Comparison of ENCODE assay signal across 1 cellular context in the genomic region with DNA sequence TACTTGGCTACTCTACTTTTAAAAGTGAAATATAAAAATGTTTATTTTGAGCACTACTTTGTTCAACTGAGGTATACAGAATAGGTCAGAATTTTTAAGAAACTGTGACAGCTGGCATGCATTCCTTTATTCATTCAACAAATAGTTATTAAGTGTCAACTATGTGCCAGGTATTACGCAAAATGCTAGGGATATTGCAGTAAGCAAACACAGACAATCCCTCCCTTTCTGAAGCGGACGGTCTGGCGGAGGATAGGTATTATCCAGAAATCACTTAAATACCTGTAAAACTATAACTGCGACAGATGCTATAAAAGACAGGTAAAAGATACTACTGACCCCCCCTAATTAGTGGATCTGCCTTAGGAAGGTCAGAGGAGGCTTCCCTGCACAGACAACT.
A peak's percentile ranks its signal among the peaks of the same experiment; 100 is the strongest.
TF ChIP-seq lines count a peak whose summit lies in the region.

No MANE protein-coding gene starts in this region.

TF ChIP-seq in HepG2, 621 proteins besides CTCF, POLR2A, EP300 and RAD21 (continued from another document):
- TF ChIP-seq PRDM15 (CRISPR knock-in tag; IDR thresholded peaks at IDR 0.05) (no peak), ARID5B (CRISPR knock-in tag; IDR thresholded peaks at IDR 0.05) (peak; percentile 53), ZFP82 (CRISPR knock-in tag; IDR thresholded peaks at IDR 0.05; ENCODE audit: borderline replicate concordance) (no peak), CEBPB (IDR thresholded peaks at IDR 0.05; ENCODE audit: borderline replicate concordance, low read depth, low read length) (peak; percentile 96), ZNF138 (CRISPR knock-in tag; IDR thresholded peaks at IDR 0.05; ENCODE audit: low read depth) (no peak), ARID3A (IDR thresholded peaks at IDR 0.05; ENCODE audit: low read depth, low read length) (peak; percentile 50; the same call in 1 of the 2 replicates), NFYB (CRISPR knock-in tag; IDR thresholded peaks at IDR 0.05) (no peak), ZSCAN9 (CRISPR knock-in tag; IDR thresholded peaks at IDR 0.05; ENCODE audit: borderline replicate concordance) (no peak), SOX6 (IDR thresholded peaks at IDR 0.05) (no peak), SOX6 (CRISPR knock-in tag; IDR thresholded peaks at IDR 0.05) (peak; percentile 54; the same call in 1 of the 2 replicates), BCL6 (CRISPR knock-in tag; IDR thresholded peaks at IDR 0.05) (0 out of 2 replicates have a peak, but pooled peaks have one; percentile 30), ZNF772 (CRISPR knock-in tag; IDR thresholded peaks at IDR 0.05) (no peak), SOX13 (IDR thresholded peaks at IDR 0.05) (no peak), SOX13 (CRISPR knock-in tag; conservative IDR thresholded peaks at IDR 0.05 in 1 of 2, IDR thresholded peaks at IDR 0.05 in 1 of 2) (peak in 1 of 2 experiments; percentile 46; a peak in 1 of 4 replicates), IRX3 (CRISPR knock-in tag; IDR thresholded peaks at IDR 0.05; ENCODE audit: borderline replicate concordance, low read depth) (no peak), SIN3B (IDR thresholded peaks at IDR 0.05; ENCODE audit: low read length) (no peak), PITX1 (CRISPR knock-in tag; IDR thresholded peaks at IDR 0.05) (no peak), FOXA3 (CRISPR knock-in tag; IDR thresholded peaks at IDR 0.05) (peak; percentile 56; the same call in 1 of the 2 replicates), ZNF12 (CRISPR knock-in tag; IDR thresholded peaks at IDR 0.05) (0 out of 2 replicates have a peak, but pooled peaks have one; percentile 19), GLMP (CRISPR knock-in tag; IDR thresholded peaks at IDR 0.05; ENCODE audit: borderline replicate concordance) (no peak), ZNF724P (CRISPR knock-in tag; IDR thresholded peaks at IDR 0.05; ENCODE audit: borderline replicate concordance) (no peak), ZNF362 (CRISPR knock-in tag; IDR thresholded peaks at IDR 0.05; ENCODE audit: borderline replicate concordance) (no peak), GATAD2A (CRISPR knock-in tag; IDR thresholded peaks at IDR 0.05) (peak; percentile 78), ATF4 (CRISPR knock-in tag; IDR thresholded peaks at IDR 0.05) (peak; percentile 21 to 96; a peak in 2 of 4 replicates), THAP11 (CRISPR knock-in tag; IDR thresholded peaks at IDR 0.05) (0 out of 2 replicates have a peak, but pooled peaks have one; percentile 37), ZNF3 (CRISPR knock-in tag; IDR thresholded peaks at IDR 0.05) (peak; percentile 98), ZNF737 (CRISPR knock-in tag; IDR thresholded peaks at IDR 0.05; ENCODE audit: borderline replicate concordance) (no peak)
- TF ChIP-seq, protein P1, sequence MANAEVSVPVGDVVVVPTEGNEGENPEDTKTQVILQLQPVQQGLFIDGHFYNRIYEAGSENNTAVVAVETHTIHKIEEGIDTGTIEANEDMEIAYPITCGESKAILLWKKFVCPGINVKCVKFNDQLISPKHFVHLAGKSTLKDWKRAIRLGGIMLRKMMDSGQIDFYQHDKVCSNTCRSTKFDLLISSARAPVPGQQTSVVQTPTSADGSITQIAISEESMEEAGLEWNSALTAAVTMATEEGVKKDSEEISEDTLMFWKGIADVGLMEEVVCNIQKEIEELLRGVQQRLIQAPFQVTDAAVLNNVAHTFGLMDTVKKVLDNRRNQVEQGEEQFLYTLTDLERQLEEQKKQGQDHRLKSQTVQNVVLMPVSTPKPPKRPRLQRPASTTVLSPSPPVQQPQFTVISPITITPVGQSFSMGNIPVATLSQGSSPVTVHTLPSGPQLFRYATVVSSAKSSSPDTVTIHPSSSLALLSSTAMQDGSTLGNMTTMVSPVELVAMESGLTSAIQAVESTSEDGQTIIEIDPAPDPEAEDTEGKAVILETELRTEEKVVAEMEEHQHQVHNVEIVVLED (CRISPR knock-in tag; IDR thresholded peaks at IDR 0.05; ENCODE audit: borderline replicate concordance), result no peak
- TF ChIP-seq, protein P2, sequence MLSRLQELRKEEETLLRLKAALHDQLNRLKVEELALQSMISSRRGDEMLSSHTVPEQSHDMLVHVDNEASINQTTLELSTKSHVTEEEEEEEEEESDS (CRISPR knock-in tag; IDR thresholded peaks at IDR 0.05; ENCODE audit: borderline replicate concordance), result no peak
- TF ChIP-seq, protein P3, sequence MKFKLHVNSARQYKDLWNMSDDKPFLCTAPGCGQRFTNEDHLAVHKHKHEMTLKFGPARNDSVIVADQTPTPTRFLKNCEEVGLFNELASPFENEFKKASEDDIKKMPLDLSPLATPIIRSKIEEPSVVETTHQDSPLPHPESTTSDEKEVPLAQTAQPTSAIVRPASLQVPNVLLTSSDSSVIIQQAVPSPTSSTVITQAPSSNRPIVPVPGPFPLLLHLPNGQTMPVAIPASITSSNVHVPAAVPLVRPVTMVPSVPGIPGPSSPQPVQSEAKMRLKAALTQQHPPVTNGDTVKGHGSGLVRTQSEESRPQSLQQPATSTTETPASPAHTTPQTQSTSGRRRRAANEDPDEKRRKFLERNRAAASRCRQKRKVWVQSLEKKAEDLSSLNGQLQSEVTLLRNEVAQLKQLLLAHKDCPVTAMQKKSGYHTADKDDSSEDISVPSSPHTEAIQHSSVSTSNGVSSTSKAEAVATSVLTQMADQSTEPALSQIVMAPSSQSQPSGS (CRISPR knock-in tag; IDR thresholded peaks at IDR 0.05), result no peak
TF ChIP-seq in HepG2: peak in this region for 18.
